In genomic region chr2:74003494-74004211, GRCh38 we compare ENCODE assay signal across 8 cellular contexts. TPM values are rescaled to one million over a fixed set of nuclear protein-coding genes. Genes with fewer than 3 reads are reported as not detected.
DNase-seq lines count a peak whose midpoint lies in the region; ATAC-seq and TF ChIP-seq lines count a peak whose summit lies in the region.

No MANE protein-coding gene starts in this region.

- H3K27ac ChIP-seq in iPS-18a (ENCODE audit: low read length): no peak overlapping the region
- H3K27ac ChIP-seq in urinary bladder (ENCODE audit: low read depth): no peak overlapping the region

- H3K4me3 ChIP-seq in iPS-18a (ENCODE audit: low read length): peak overlapping the region; percentile 67
- H3K4me3 ChIP-seq in urinary bladder (ENCODE audit: low read depth, low read length): peak overlapping the region; percentile 54

- CTCF ChIA-PET in activated naive CD4-positive, alpha-beta T cell treated with anti-CD3 and anti-CD28 coated beads for 36 hours (lab: Charles Lee): interaction anchor here (0.6 to 2.0 kb wide), 3 partner anchors 17 to 143 kb away, joined by 3 to 6 read pairs (median 3); no protein-coding TSS in a partner anchor

- H3K36me3 ChIP-seq in iPS-18a (ENCODE audit: control insufficient read depth, low read depth, low read length) (no peaks in the 10 kb centered on the region), urinary bladder (ENCODE audit: insufficient read depth) (no peaks in the 10 kb centered on the region)

- H3K9me3 Mint-ChIP-seq in activated naive CD4-positive, alpha-beta T cell treated with anti-CD3 and anti-CD28 coated beads for 36 hours: no peaks in the 10 kb centered on the region
- H3K9me3 Mint-ChIP-seq in activated naive CD8-positive, alpha-beta T cell (ENCODE audit: low read depth): no peaks in the 10 kb centered on the region

- H3K27me3 ChIP-seq in iPS-18a (ENCODE audit: control insufficient read depth, insufficient read depth, low read length): peaks cover 6% of the 10 kb centered on the region

- no peaks in the 10 kb centered on the region for H3K27me3 Mint-ChIP-seq in activated naive CD4-positive, alpha-beta T cell treated with anti-CD3 and anti-CD28 coated beads for 36 hours (ENCODE audit: low read depth)
- no peaks in the 10 kb centered on the region for H3K27me3 Mint-ChIP-seq in activated naive CD8-positive, alpha-beta T cell

- peaks cover 5% of the 10 kb centered on the region for H3K36me3 Mint-ChIP-seq in activated naive CD4-positive, alpha-beta T cell treated with anti-CD3 and anti-CD28 coated beads for 36 hours (ENCODE audit: low read depth)
- H3K36me3 Mint-ChIP-seq in activated naive CD8-positive, alpha-beta T cell: no peaks in the 10 kb centered on the region

- H3K9ac ChIP-seq in iPS-18a (ENCODE audit: low read length): peak overlapping the region; percentile 35

- no peak for DNase-seq in activated naive CD4-positive, alpha-beta T cell treated with anti-CD3 and anti-CD28 coated beads for 36 hours
- DNase-seq in activated naive CD4-positive, alpha-beta T cell treated with anti-CD3 and anti-CD28 coated beads, Interleukin-2, amount 50 U/mL, for 16 hours: no peak
- no peak for DNase-seq in SKM-1 (lab: John Stamatoyannopoulos, UW; ENCODE audit: unreplicated experiment)

- WGBS in urinary bladder: 37% methylated on average over 16 of the region's 16 CpGs

- no peak overlapping the region for H3K27ac Mint-ChIP-seq in activated naive CD4-positive, alpha-beta T cell treated with anti-CD3 and anti-CD28 coated beads for 36 hours
- H3K27ac Mint-ChIP-seq in activated naive CD8-positive, alpha-beta T cell: no peak overlapping the region

- TF ChIP-seq POLR2A in GM18505 (IDR thresholded peaks at IDR 0.05; ENCODE audit: borderline replicate concordance, extremely low read depth, insufficient read depth, insufficient read length): no peak

- H3K4me1 ChIP-seq in iPS-18a (ENCODE audit: control insufficient read depth, low read depth, low read length): peaks cover 48% of the 10 kb centered on the region
- H3K4me1 ChIP-seq in urinary bladder (ENCODE audit: insufficient read depth): peaks cover 2% of the 10 kb centered on the region

- intact Hi-C loops in activated naive CD4-positive, alpha-beta T cell treated with anti-CD3 and anti-CD28 coated beads for 36 hours (cut with micrococcal nuclease): loop anchor here (5.0 kb wide), 1 partner anchor 104 kb away; no protein-coding TSS in a partner anchor

- H3K4me3 Mint-ChIP-seq in activated naive CD4-positive, alpha-beta T cell treated with anti-CD3 and anti-CD28 coated beads for 36 hours: peak overlapping the region; percentile 67
- H3K4me3 Mint-ChIP-seq in activated naive CD8-positive, alpha-beta T cell: peak overlapping the region; percentile 58

- ATAC-seq in GM18505 (IDR thresholded peaks at IDR 0.05; ENCODE audit: unreplicated experiment): no peak
- no peak for ATAC-seq in GM19328 (IDR thresholded peaks at IDR 0.05; ENCODE audit: unreplicated experiment)

- no peaks in the 10 kb centered on the region for H3K9me3 ChIP-seq in iPS-18a (ENCODE audit: control insufficient read depth, low read depth, low read length)

- peaks cover 78% of the 10 kb centered on the region for H3K4me1 Mint-ChIP-seq in activated naive CD4-positive, alpha-beta T cell treated with anti-CD3 and anti-CD28 coated beads for 36 hours (ENCODE audit: low read depth)
- peaks cover 76% of the 10 kb centered on the region for H3K4me1 Mint-ChIP-seq in activated naive CD8-positive, alpha-beta T cell (ENCODE audit: low read depth)

RNA-seq across cellular contexts. Expression of gene TET3, which starts 18.9 kb away (rescaled TPM):
- 10 to 100 TPM; 14.4 to 15.2 TPM for total RNA-seq in activated naive CD4-positive, alpha-beta T cell treated with anti-CD3 and anti-CD28 coated beads for 36 hours
- 9.1 TPM for total RNA-seq in urinary bladder
- polyA plus RNA-seq in urinary bladder: 2.5 TPM
